Comparison of ENCODE assay signal across 1 cellular context in the genomic region with DNA sequence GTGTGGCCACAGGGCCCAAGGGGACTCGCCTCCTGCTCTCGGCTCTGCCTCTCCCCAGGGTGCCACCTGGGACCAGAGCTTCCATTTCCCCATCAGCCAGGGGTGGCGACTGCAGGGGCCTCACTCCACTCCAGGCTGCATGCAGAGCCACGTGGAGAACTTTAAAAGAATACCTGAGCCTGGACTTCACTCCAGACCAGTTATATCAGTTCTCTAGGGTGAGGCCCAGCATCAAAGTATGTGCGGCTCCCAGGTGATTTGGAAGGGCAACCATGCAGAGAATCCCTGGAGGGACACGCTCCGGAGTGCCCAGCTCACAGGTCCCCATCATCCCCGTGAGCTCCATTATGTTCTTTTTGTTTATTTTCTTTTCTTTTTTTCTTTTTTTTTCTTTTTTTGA.
TF ChIP-seq lines count a peak whose summit lies in the region.

No MANE protein-coding gene starts in this region.

TF ChIP-seq in IMR-90, 13 proteins besides CTCF, POLR2A, EP300 and RAD21:
- TF ChIP-seq MXI1 (IDR thresholded peaks at IDR 0.05; ENCODE audit: borderline replicate concordance, low read depth, low read length) (no peak), NFE2L2 (IDR thresholded peaks at IDR 0.05; ENCODE audit: low read depth, low read length) (no peak), MAFK (IDR thresholded peaks at IDR 0.05; ENCODE audit: low read depth, low read length) (no peak), BHLHE40 (IDR thresholded peaks at IDR 0.05; ENCODE audit: low read depth, low read length) (no peak), SMC3 (IDR thresholded peaks at IDR 0.05; ENCODE audit: low read depth, low read length) (no peak), CEBPB (IDR thresholded peaks at IDR 0.05; ENCODE audit: low read depth, low read length) (no peak), RCOR1 (IDR thresholded peaks at IDR 0.05; ENCODE audit: insufficient replicate concordance, low read length) (no peak), RFX5 (IDR thresholded peaks at IDR 0.05; ENCODE audit: low read depth, low read length) (no peak), CHD1 (IDR thresholded peaks at IDR 0.05; ENCODE audit: low read depth, low read length) (no peak), FOS (IDR thresholded peaks at IDR 0.05; ENCODE audit: low read depth, low read length) (no peak), MAZ (IDR thresholded peaks at IDR 0.05; ENCODE audit: borderline replicate concordance, low read depth, low read length) (no peak)
- TF ChIP-seq, protein P1, sequence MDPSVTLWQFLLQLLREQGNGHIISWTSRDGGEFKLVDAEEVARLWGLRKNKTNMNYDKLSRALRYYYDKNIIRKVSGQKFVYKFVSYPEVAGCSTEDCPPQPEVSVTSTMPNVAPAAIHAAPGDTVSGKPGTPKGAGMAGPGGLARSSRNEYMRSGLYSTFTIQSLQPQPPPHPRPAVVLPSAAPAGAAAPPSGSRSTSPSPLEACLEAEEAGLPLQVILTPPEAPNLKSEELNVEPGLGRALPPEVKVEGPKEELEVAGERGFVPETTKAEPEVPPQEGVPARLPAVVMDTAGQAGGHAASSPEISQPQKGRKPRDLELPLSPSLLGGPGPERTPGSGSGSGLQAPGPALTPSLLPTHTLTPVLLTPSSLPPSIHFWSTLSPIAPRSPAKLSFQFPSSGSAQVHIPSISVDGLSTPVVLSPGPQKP (IDR thresholded peaks at IDR 0.05; ENCODE audit: borderline replicate concordance, low read depth, low read length) = no peak
- TF ChIP-seq, protein P2, sequence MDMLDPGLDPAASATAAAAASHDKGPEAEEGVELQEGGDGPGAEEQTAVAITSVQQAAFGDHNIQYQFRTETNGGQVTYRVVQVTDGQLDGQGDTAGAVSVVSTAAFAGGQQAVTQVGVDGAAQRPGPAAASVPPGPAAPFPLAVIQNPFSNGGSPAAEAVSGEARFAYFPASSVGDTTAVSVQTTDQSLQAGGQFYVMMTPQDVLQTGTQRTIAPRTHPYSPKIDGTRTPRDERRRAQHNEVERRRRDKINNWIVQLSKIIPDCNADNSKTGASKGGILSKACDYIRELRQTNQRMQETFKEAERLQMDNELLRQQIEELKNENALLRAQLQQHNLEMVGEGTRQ (IDR thresholded peaks at IDR 0.05; ENCODE audit: low read depth, low read length) = no peak
